ENCODE assay signal across 14 cellular contexts in genomic region chr4:144267084-144267483, GRCh38.
A peak's percentile ranks its signal among the peaks of the same experiment; 100 is the strongest.
DNase-seq lines count a peak whose midpoint lies in the region; ATAC-seq and TF ChIP-seq lines count a peak whose summit lies in the region.
"Had no signal": no experiment of that assay in that cellular context is flagged by ENCODE, and none has a peak within 500 bp of the region (broad histone marks: within the 10 kb centered on the region; RNA-seq: fewer than 3 reads in every experiment).

No MANE protein-coding gene starts in this region.

- POLR2A ChIA-PET in MCF 10A (lab: Yijun Ruan, JAX), result no interaction called here

- peak; percentile 8 for DNase-seq in MCF 10A (ENCODE audit: unreplicated experiment)
- DNase-seq in breast epithelium (ENCODE audit: low spot score in 2 of 2), result no peak
- peak; percentile 23 for DNase-seq in NCI-H345 treated with DMSO at 0.1 percent for 48 hours (lab: John Stamatoyannopoulos, UW; ENCODE audit: unreplicated experiment)
- peak; percentile 31 to 53 for DNase-seq in foreskin keratinocyte
- no peak for DNase-seq in activated CD8-positive, alpha-beta memory T cell treated with anti-CD3 and anti-CD28 coated beads, Interleukin-2, amount 50 U/mL, for 4 hours
- DNase-seq in AG20443 (ENCODE audit: low spot score), result no peak
- DNase-seq in stimulated activated CD4-positive, alpha-beta T cell treated with anti-CD3 and anti-CD28 coated beads, Interleukin-4, amount 100 ng/mL, for 4 hours, result no peak
- DNase-seq: AML-193; CD8-positive, alpha-beta memory T cell; GOT3; H9; IMR-90 had no signal

- H3K36me3 Mint-ChIP-seq in MCF 10A (ENCODE audit: insufficient read depth, unreplicated experiment), result no peaks in the 10 kb centered on the region
- H3K36me3 Mint-ChIP-seq: CD8-positive, alpha-beta memory T cell had no signal

- H3K27me3 Mint-ChIP-seq in MCF 10A (ENCODE audit: insufficient read depth, unreplicated experiment), result no peaks in the 10 kb centered on the region
- H3K27me3 Mint-ChIP-seq: CD8-positive, alpha-beta memory T cell had no signal

- BruUV-seq in MCF 10A (replicated peaks; lab: Mats Ljungman, UMichigan), result no TSS peak

- H3K4me1 Mint-ChIP-seq in MCF 10A (ENCODE audit: insufficient read depth, unreplicated experiment), result no peaks in the 10 kb centered on the region
- H3K4me1 Mint-ChIP-seq: CD8-positive, alpha-beta memory T cell; H9 had no signal

- H3K27ac ChIP-seq in breast epithelium, result no peak overlapping the region
- no peak overlapping the region for H3K27ac ChIP-seq in foreskin keratinocyte
- H3K27ac ChIP-seq: 22Rv1, BLaER1 had no signal

- H3K36me3 ChIP-seq in breast epithelium, result no peaks in the 10 kb centered on the region
- H3K36me3 ChIP-seq: BLaER1 had no signal

- ATAC-seq in foreskin keratinocyte, result peak; percentile 44

- no peak overlapping the region for H3K4me3 ChIP-seq in breast epithelium
- H3K4me3 ChIP-seq: BLaER1 had no signal

- H3K27me3 ChIP-seq in breast epithelium, result no peaks in the 10 kb centered on the region
- no peaks in the 10 kb centered on the region for H3K27me3 ChIP-seq in foreskin keratinocyte
- H3K27me3 ChIP-seq: BLaER1 had no signal

- H3K4me3 Mint-ChIP-seq in MCF 10A (ENCODE audit: unreplicated experiment), result no peak overlapping the region
- H3K4me3 Mint-ChIP-seq: CD8-positive, alpha-beta memory T cell; H9 had no signal

- H3K4me1 ChIP-seq in breast epithelium, result no peaks in the 10 kb centered on the region
- no peaks in the 10 kb centered on the region for H3K4me1 ChIP-seq in foreskin keratinocyte
- H3K4me1 ChIP-seq: BLaER1 had no signal

- intact Hi-C loops in MCF 10A (cut with micrococcal nuclease) (no loop called here), breast epithelium (cut with DNase I; ENCODE audit: low total_unique reads) (no loop called here)

- H3K27ac Mint-ChIP-seq in MCF 10A (ENCODE audit: low read depth, unreplicated experiment), result no peak overlapping the region
- H3K27ac Mint-ChIP-seq: CD8-positive, alpha-beta memory T cell; H9 had no signal

- no peak for TF ChIP-seq CTCF in MCF 10A (IDR thresholded peaks at IDR 0.05; ENCODE audit: unreplicated experiment)
- no peak for TF ChIP-seq CTCF in breast epithelium (IDR thresholded peaks at IDR 0.05)
- no peak for TF ChIP-seq CTCF in foreskin keratinocyte (conservative IDR thresholded peaks at IDR 0.05)

- no peaks in the 10 kb centered on the region for H3K9me3 ChIP-seq in breast epithelium
- H3K9me3 ChIP-seq: BLaER1 had no signal

- H3K9me3 Mint-ChIP-seq in MCF 10A (ENCODE audit: unreplicated experiment), result no peaks in the 10 kb centered on the region
- H3K9me3 Mint-ChIP-seq: H9 had no signal

- no peak for TF ChIP-seq POLR2A in breast epithelium (IDR thresholded peaks at IDR 0.05)

- CTCF ChIA-PET in MCF 10A (lab: Yijun Ruan, JAX), result no interaction called here

Comparison
In these comparisons a context has a peak if more than half of its experiments do, and no peak if none do; other contexts are left out.
1. DNase-seq: peak in MCF 10A (single experiment), NCI-H345 treated with DMSO at 0.1 percent for 48 hours (single experiment) and foreskin keratinocyte (2 of 2); none in breast epithelium (0 of 2), activated CD8-positive, alpha-beta memory T cell treated with anti-CD3 and anti-CD28 coated beads, Interleukin-2, amount 50 U/mL, for 4 hours (single experiment), AG20443 (single experiment) and stimulated activated CD4-positive, alpha-beta T cell treated with anti-CD3 and anti-CD28 coated beads, Interleukin-4, amount 100 ng/mL, for 4 hours (0 of 2).